9 cellular contexts compared by ENCODE assay signal in genomic region chr12:70317781-70318180, GRCh38. TPM values are rescaled to one million over a fixed set of nuclear protein-coding genes. Genes with fewer than 3 reads are reported as not detected.
DNase-seq lines count a peak whose midpoint lies in the region; ATAC-seq lines count a peak whose summit lies in the region.
"Had no signal": no experiment of that assay in that cellular context is flagged by ENCODE, and none has a peak within 500 bp of the region (broad histone marks: within the 10 kb centered on the region; RNA-seq: fewer than 3 reads in every experiment).

No MANE protein-coding gene starts in this region.

- H3K4me1 Mint-ChIP-seq in effector memory CD8-positive, alpha-beta T cell (ENCODE audit: low read depth in 2 of 2): peaks cover 19 to 44% of the 10 kb centered on the region in 2 donors

- H3K36me3 Mint-ChIP-seq in effector memory CD8-positive, alpha-beta T cell (ENCODE audit: insufficient read depth): peaks cover 11% of the 10 kb centered on the region

- H3K27me3 Mint-ChIP-seq in effector memory CD8-positive, alpha-beta T cell: no peaks in the 10 kb centered on the region

- H3K27ac Mint-ChIP-seq in effector memory CD8-positive, alpha-beta T cell: peak overlapping the region in 1 of 2 donors; percentile 74

- no peaks in the 10 kb centered on the region for H3K9me3 Mint-ChIP-seq in effector memory CD8-positive, alpha-beta T cell

- ATAC-seq in GM18519 (IDR thresholded peaks at IDR 0.05; ENCODE audit: low FRiP score, unreplicated experiment) (peak; percentile 90), GM21737 (IDR thresholded peaks at IDR 0.05; ENCODE audit: unreplicated experiment) (peak; percentile 79), HG03575 (IDR thresholded peaks at IDR 0.05; ENCODE audit: extremely low read depth, insufficient number of reproducible peaks, low FRiP score, unreplicated experiment) (peak; percentile 95), Right ventricle myocardium inferior (no peak)
- peak; percentile 74 for ATAC-seq in effector memory CD8-positive, alpha-beta T cell (replicated peaks)

- H3K4me3 Mint-ChIP-seq in effector memory CD8-positive, alpha-beta T cell: peak overlapping the region in 1 of 2 donors; percentile 14

- DNase-seq in effector memory CD8-positive, alpha-beta T cell: no peak
- DNase-seq in stimulated activated CD4-positive, alpha-beta T cell treated with anti-CD3 and anti-CD28 coated beads, Interleukin-2, amount 100 ng/mL, for 48 hours: no peak
- no peak for DNase-seq in AG08395 (ENCODE audit: low spot score)
- no peak for DNase-seq in activated CD8-positive, alpha-beta memory T cell treated with anti-CD3 and anti-CD28 coated beads for 24 hours
- no peak for DNase-seq in Right ventricle myocardium inferior (ENCODE audit: missing footprints)
- DNase-seq: NCI-H524 treated with DMSO at 0.1 percent for 48 hours had no signal

- intact Hi-C loops in Right ventricle myocardium inferior (cut with DNase I): no loop called here

RNA-seq across cellular contexts. Expression of gene KCNMB4, which starts 48.3 kb away (rescaled TPM):
- total RNA-seq in Right ventricle myocardium inferior: 1.6 TPM
